In genomic region chrX:7262551-7262950, GRCh38 we compare ENCODE assay signal across 20 cellular contexts.
"Had no signal": no experiment of that assay in that cellular context is flagged by ENCODE, and none has a peak within 500 bp of the region (broad histone marks: within the 10 kb centered on the region; RNA-seq: fewer than 3 reads in every experiment).

No MANE protein-coding gene starts in this region.

- H3K27me3 Mint-ChIP-seq: activated CD4-positive, alpha-beta T cell treated with anti-CD3 and anti-CD28 coated beads, Interleukin-2, amount 10 ng/mL, durations not matched to agents 7 days and 5 days; activated naive CD4-positive, alpha-beta T cell treated with anti-CD3 and anti-CD28 coated beads, Interleukin-2, amount 10 ng/mL, durations not matched to agents 7 days and 5 days had no signal

- FAIRE-seq: small intestine had no signal

- H3K9ac ChIP-seq: neural progenitor cell had no signal

- H3K27ac Mint-ChIP-seq: activated CD4-positive, alpha-beta T cell treated with anti-CD3 and anti-CD28 coated beads, Interleukin-2, amount 10 ng/mL, durations not matched to agents 7 days and 5 days; activated CD8-positive, alpha-beta T cell treated with anti-CD3 and anti-CD28 coated beads, Interleukin-2, amount 10 ng/mL, durations not matched to agents 7 days and 5 days; activated naive CD4-positive, alpha-beta T cell treated with anti-CD3 and anti-CD28 coated beads, Interleukin-2, amount 10 ng/mL, durations not matched to agents 7 days and 5 days; neural progenitor cell had no signal

- H3K9me3 ChIP-seq: ascending aorta, gastrocnemius medialis, heart left ventricle, psoas muscle, right lobe of liver, thoracic aorta, upper lobe of left lung had no signal

- H3K4me3 ChIP-seq: ascending aorta, gastrocnemius medialis, heart left ventricle, neural progenitor cell, psoas muscle, right lobe of liver, thoracic aorta, upper lobe of left lung had no signal

- H3K4me1 Mint-ChIP-seq: activated CD4-positive, alpha-beta T cell treated with anti-CD3 and anti-CD28 coated beads, Interleukin-2, amount 10 ng/mL, durations not matched to agents 7 days and 5 days; activated naive CD4-positive, alpha-beta T cell treated with anti-CD3 and anti-CD28 coated beads, Interleukin-2, amount 10 ng/mL, durations not matched to agents 7 days and 5 days; neural progenitor cell had no signal

- H3K9me3 Mint-ChIP-seq: activated CD4-positive, alpha-beta T cell treated with anti-CD3 and anti-CD28 coated beads, Interleukin-2, amount 10 ng/mL, durations not matched to agents 7 days and 5 days; activated naive CD4-positive, alpha-beta T cell treated with anti-CD3 and anti-CD28 coated beads, Interleukin-2, amount 10 ng/mL, durations not matched to agents 7 days and 5 days; activated T-cell treated with anti-CD3 and anti-CD28 coated beads, Interleukin-2, amount 50 U/mL, for 4 hours; neural progenitor cell had no signal

- H3K4me3 Mint-ChIP-seq: activated CD4-positive, alpha-beta T cell treated with anti-CD3 and anti-CD28 coated beads, Interleukin-2, amount 10 ng/mL, durations not matched to agents 7 days and 5 days; activated CD8-positive, alpha-beta T cell treated with anti-CD3 and anti-CD28 coated beads, Interleukin-2, amount 10 ng/mL, durations not matched to agents 7 days and 5 days; activated naive CD4-positive, alpha-beta T cell treated with anti-CD3 and anti-CD28 coated beads, Interleukin-2, amount 10 ng/mL, durations not matched to agents 7 days and 5 days; activated T-cell treated with anti-CD3 and anti-CD28 coated beads, Interleukin-2, amount 50 U/mL, for 4 hours; neural progenitor cell had no signal

- H3K4me2 ChIP-seq: neural progenitor cell had no signal

- DNase-seq: activated CD4-positive, alpha-beta T cell treated with anti-CD3 and anti-CD28 coated beads, Interleukin-2, amount 10 ng/mL, durations not matched to agents 7 days and 5 days; activated CD8-positive, alpha-beta T cell treated with anti-CD3 and anti-CD28 coated beads, Interleukin-2, amount 10 ng/mL, durations not matched to agents 7 days and 5 days; activated effector memory CD4-positive, alpha-beta T cell treated with Interleukin-2 at 50 U/mL for 16 hours; activated naive CD4-positive, alpha-beta T cell treated with anti-CD3 and anti-CD28 coated beads, Interleukin-2, amount 10 ng/mL, durations not matched to agents 7 days and 5 days; activated T-cell treated with anti-CD3 and anti-CD28 coated beads, Interleukin-2, amount 50 U/mL, for 4 hours; cortex of kidney; effector CD4-positive, alpha-beta T cell; gastrocnemius medialis; heart left ventricle; left ventricle myocardium superior; psoas muscle; right lobe of liver; small intestine; stimulated activated CD4-positive, alpha-beta T cell treated with anti-CD3 and anti-CD28 coated beads, Interleukin-4, amount 100 ng/mL, for 1 hour; T1000; upper lobe of left lung had no signal

- ATAC-seq: activated CD4-positive, CD25-positive, alpha-beta regulatory T cell treated with anti-CD3 and anti-CD28 coated beads, Interleukin-2, amount 50 U/mL, for 24 hours; activated CD8-positive, alpha-beta T cell treated with anti-CD3 and anti-CD28 coated beads, Interleukin-2, amount 10 ng/mL, durations not matched to agents 7 days and 5 days; activated T-cell treated with anti-CD3 and anti-CD28 coated beads, Interleukin-2, amount 50 U/mL, for 4 hours; gastrocnemius medialis; heart left ventricle; left ventricle myocardium superior; psoas muscle; right lobe of liver had no signal

- H3K27ac ChIP-seq: ascending aorta, gastrocnemius medialis, heart left ventricle, neural progenitor cell, psoas muscle, right lobe of liver, thoracic aorta, upper lobe of left lung had no signal

- H3K36me3 ChIP-seq: ascending aorta, neural progenitor cell, right lobe of liver, thoracic aorta had no signal

- H3K27me3 ChIP-seq: ascending aorta, gastrocnemius medialis, heart left ventricle, neural progenitor cell, right lobe of liver, upper lobe of left lung had no signal

- H3K4me1 ChIP-seq: ascending aorta, gastrocnemius medialis, heart left ventricle, neural progenitor cell, psoas muscle, right lobe of liver, upper lobe of left lung had no signal

- H2AFZ ChIP-seq: neural progenitor cell had no signal
